Comparison of ENCODE assay signal across 8 cellular contexts in the genomic region with DNA sequence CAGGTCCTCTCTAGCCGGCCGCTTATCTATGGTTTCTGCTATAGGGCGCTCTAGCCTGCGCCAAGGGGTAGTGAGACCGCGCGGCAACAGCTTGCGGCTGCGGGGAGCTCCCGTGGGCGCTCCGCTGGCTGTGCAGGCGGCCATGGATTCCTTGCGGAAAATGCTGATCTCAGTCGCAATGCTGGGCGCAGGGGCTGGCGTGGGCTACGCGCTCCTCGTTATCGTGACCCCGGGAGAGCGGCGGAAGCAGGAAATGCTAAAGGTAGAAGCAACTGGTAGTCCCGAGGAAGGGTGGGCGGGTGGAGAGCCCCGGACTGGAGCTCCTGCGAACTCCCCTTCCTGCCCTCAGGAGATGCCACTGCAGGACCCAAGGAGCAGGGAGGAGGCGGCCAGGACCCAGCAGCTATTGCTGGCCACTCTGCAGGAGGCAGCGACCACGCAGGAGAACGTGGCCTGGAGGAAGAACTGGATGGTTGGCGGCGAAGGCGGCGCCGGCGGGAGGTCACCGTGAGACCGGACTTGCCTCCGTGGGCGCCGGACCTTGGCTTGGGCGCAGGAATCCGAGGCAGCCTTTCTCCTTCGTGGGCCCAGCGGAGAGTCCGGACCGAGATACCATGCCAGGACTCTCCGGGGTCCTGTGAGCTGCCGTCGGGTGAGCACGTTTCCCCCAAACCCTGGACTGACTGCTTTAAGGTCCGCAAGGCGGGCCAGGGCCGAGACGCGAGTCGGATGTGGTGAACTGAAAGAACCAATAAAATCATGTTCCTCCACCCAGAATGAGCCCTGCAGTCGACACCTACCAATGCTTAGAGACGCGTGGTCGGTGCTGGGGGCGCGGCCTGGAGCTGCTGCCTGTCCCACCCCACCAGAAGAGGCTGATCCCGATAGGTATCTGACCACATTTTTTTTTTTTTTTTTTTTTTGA. TPM values are rescaled to one million over a fixed set of nuclear protein-coding genes. Genes with fewer than 3 reads are reported as not detected.
DNase-seq lines count a peak whose midpoint lies in the region; ATAC-seq and TF ChIP-seq lines count a peak whose summit lies in the region.

A gene (minus strand): TSS at position 664 of the 925 bp plus-strand sequence. CDS start 2,236 bp downstream, outside the sequence.
A gene with protein sequence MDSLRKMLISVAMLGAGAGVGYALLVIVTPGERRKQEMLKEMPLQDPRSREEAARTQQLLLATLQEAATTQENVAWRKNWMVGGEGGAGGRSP (plus strand): TSS at position 70 of the 925 bp plus-strand sequence. CDS start 73 bp downstream, at position 143.

- WGBS in adipose tissue, 3 donors = 0 to 1% (median 1%) methylated on average over 65 to 66 of the region's 66 CpGs
- 1% methylated on average over 65 to 66 of the region's 66 CpGs for WGBS in heart right ventricle, 2 donors
- WGBS in urinary bladder = under 1% methylated on average over 66 of the region's 66 CpGs

- H3K4me1 Mint-ChIP-seq in progenitor cell of endocrine pancreas (ENCODE audit: low read depth) = peaks cover 16% of the 10 kb centered on the region

- no peaks in the 10 kb centered on the region for H3K27me3 ChIP-seq in heart right ventricle

- peak; percentile 82 to 92 (median 88) for ATAC-seq in heart right ventricle

- H3K4me3 ChIP-seq in HFF-Myc (replicated peaks; ENCODE audit: low read depth, low read length) (peak within 1 kb of the TSS; percentile 78), heart right ventricle (peak within 1 kb of the TSS; percentile 61 to 94 (median 83)), urinary bladder (ENCODE audit: low read depth, low read length) (peak within 1 kb of the TSS; percentile 67)

- H3K36me3 Mint-ChIP-seq in progenitor cell of endocrine pancreas (ENCODE audit: insufficient read depth) = peaks cover 6% of the 10 kb centered on the region

- peak within 1 kb of the TSS; percentile 99 for H3K4me3 Mint-ChIP-seq in progenitor cell of endocrine pancreas (ENCODE audit: low read depth)

- H3K27ac ChIP-seq in adipose tissue (ENCODE audit: low read depth, low read length) (peak within 1 kb of the TSS; percentile 62), heart right ventricle (peak within 1 kb of the TSS; percentile 83 to 95 (median 90)), urinary bladder (ENCODE audit: low read depth) (peak within 1 kb of the TSS; percentile 89)

- intact Hi-C loops in heart right ventricle (cut with DNase I) = loop anchor here in 2 of 10 donors (5.0 kb wide), 1 partner anchor 35 kb away; a partner anchor contains a TSS

- no peaks in the 10 kb centered on the region for H3K9me3 ChIP-seq in heart right ventricle

- H3K27ac Mint-ChIP-seq in progenitor cell of endocrine pancreas = peak within 1 kb of the TSS; percentile 97

- DNase-seq in G401 (ENCODE audit: low spot score) = peak; percentile 93
- DNase-seq in HFF-Myc (ENCODE audit: extremely low read depth, low read depth) = peak; percentile 81
- DNase-seq in NCI-H1105 treated with DMSO at 0.1 percent for 48 hours (lab: John Stamatoyannopoulos, UW) = peak; percentile 85
- DNase-seq in SW 1271 (lab: John Stamatoyannopoulos, UW) = peak; percentile 70 to 88
- DNase-seq in heart right ventricle = peak; percentile 67 to 84
- peak; percentile 52 for DNase-seq in progenitor cell of endocrine pancreas (ENCODE audit: low spot score, unreplicated experiment)

- H3K36me3 ChIP-seq in heart right ventricle = peaks cover 0 to 56% (median 8%) of the 10 kb centered on the region in 9 donors
- no peaks in the 10 kb centered on the region for H3K36me3 ChIP-seq in urinary bladder (ENCODE audit: insufficient read depth)

- peaks cover 10 to 67% (median 44%) of the 10 kb centered on the region in 9 donors for H3K4me1 ChIP-seq in heart right ventricle
- H3K4me1 ChIP-seq in urinary bladder (ENCODE audit: insufficient read depth) = no peaks in the 10 kb centered on the region

- TF ChIP-seq CTCF in HFF-Myc (IDR thresholded peaks at IDR 0.05; ENCODE audit: low read depth, low read length, missing control alignments) (no peak), heart right ventricle (IDR thresholded peaks at IDR 0.05) (peak in 1 of 9 donors; percentile 7), progenitor cell of endocrine pancreas (IDR thresholded peaks at IDR 0.05; ENCODE audit: unreplicated experiment) (no peak)

- in situ Hi-C loops in G401 (cut with HindIII; ENCODE audit: low sequenced_read_pairs) = loop anchor here (5.0 kb wide), 2 partner anchors 40 to 75 kb away; no protein-coding TSS in a partner anchor

- no peaks in the 10 kb centered on the region for H3K27me3 Mint-ChIP-seq in progenitor cell of endocrine pancreas

- H3K9me3 Mint-ChIP-seq in progenitor cell of endocrine pancreas (ENCODE audit: low read depth) = no peaks in the 10 kb centered on the region

RNA-seq across cellular contexts. Expression of the first gene that starts in this region (rescaled TPM):
- total RNA-seq in G401 (2014; rRNA removed; shearing (Covaris generic)) = 1.8 and 3.7 TPM in 2 replicates
- polyA plus RNA-seq in adipose tissue = 1 to 10 TPM; 2.4 to 5.2 (median 4.4) TPM
- total RNA-seq in heart right ventricle = 1 to 10 TPM; 1.6 to 4.9 (median 3.0) TPM
- polyA plus RNA-seq in heart right ventricle = 1 to 10 TPM; 1.6 to 6.4 TPM
- 9.3 and 9.4 TPM in 2 replicates for total RNA-seq in progenitor cell of endocrine pancreas
- total RNA-seq in urinary bladder = 3.1 TPM
- polyA plus RNA-seq in urinary bladder = 2.8 TPM

RNA-seq across cellular contexts. Expression of the second gene that starts in this region (rescaled TPM):
- total RNA-seq in G401 (2014; rRNA removed; shearing (Covaris generic)) = 23.0 and 28.7 TPM in 2 replicates
- polyA plus RNA-seq in adipose tissue (10 to 100 TPM in 2 of 3 donors, 1 to 10 TPM in 1; 9.4 to 16.0 (median 10.2) TPM), heart right ventricle (10 to 100 TPM; 18.0 to 23.0 TPM), urinary bladder (13.3 TPM)
- total RNA-seq in heart right ventricle (1 to 10 TPM; 3.9 to 9.5 (median 5.5) TPM), progenitor cell of endocrine pancreas (7.0 and 7.6 TPM in 2 replicates), urinary bladder (3.4 TPM)

Comparison
In these comparisons a context has a peak if more than half of its experiments do, and no peak if none do; other contexts are left out.
1. Peak in every context shown above with its lines: DNase-seq, ATAC-seq, H3K4me3 ChIP-seq and H3K27ac ChIP-seq.